1 cellular context compared by ENCODE assay signal in genomic region chr17:756010-756567, GRCh38.
TF ChIP-seq lines count a peak whose summit lies in the region.

No MANE protein-coding gene starts in this region.

TF ChIP-seq in H1, 55 proteins besides CTCF, POLR2A, EP300 and RAD21:
- TF ChIP-seq SRF (IDR thresholded peaks at IDR 0.05; ENCODE audit: low read depth, low read length): peak; percentile 67; the same call in 1 of the 2 replicates
